ENCODE assay signal across 20 cellular contexts in the genomic region with DNA sequence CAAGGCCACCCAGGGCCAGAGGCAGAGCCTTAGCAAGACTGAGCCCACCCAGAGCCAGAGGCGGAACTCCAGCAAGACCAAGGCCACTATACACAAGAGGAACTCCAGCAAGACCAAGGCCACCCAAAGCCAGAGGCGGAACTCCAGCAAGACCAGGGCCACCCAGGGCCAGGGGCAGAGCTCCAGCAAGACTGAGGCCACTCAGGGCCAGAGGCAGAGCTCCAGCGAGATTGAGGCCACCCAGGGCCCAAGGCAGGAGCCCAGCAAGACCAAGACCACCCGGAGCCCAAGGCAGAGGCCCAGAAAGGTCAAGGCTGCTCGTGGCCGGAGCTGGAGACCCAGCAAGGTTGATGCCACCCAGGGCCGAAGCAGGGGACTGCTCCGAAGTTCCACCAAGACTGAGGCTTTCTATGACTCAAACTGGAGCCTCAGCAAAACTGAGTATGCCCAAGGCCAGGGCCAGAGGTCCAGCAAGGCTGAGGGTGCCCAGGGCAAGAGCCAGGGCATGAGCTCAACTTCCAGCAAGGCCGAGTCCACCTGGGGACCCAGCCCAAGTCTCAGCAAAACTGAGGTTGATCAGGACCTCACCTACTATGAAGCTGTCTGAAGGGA. TPM values are rescaled to one million over a fixed set of nuclear protein-coding genes. Genes with fewer than 3 reads are reported as not detected.
DNase-seq lines count a peak whose midpoint lies in the region; ATAC-seq, FAIRE-seq and TF ChIP-seq lines count a peak whose summit lies in the region.
"Had no signal": no experiment of that assay in that cellular context is flagged by ENCODE, and none has a peak within 500 bp of the region (broad histone marks: within the 10 kb centered on the region; RNA-seq: fewer than 3 reads in every experiment).

No MANE protein-coding gene starts in this region.

- FAIRE-seq in HepG2 (lab: Jason Lieb, UNC): no peak
- FAIRE-seq: GM12878, GM18507, HTR-8/SVneo, K562 had no signal

- CTCF ChIA-PET in HepG2 (lab: Yijun Ruan, JAX; ENCODE audit: low intra/inter-chr PET ratio, low total read pairs): no interaction called here
- CTCF ChIA-PET in activated naive CD4-positive, alpha-beta T cell treated with anti-CD3 and anti-CD28 coated beads, Interleukin-2, amount 10 ng/mL, durations not matched to agents 7 days and 5 days (lab: Charles Lee): interaction anchor here (1.0 to 2.7 kb wide), 4 partner anchors 141 to 227 kb away, joined by 3 to 11 read pairs (median 4); no protein-coding TSS in a partner anchor

- no peaks in the 10 kb centered on the region for H3K27me3 Mint-ChIP-seq in T-helper 17 cell
- H3K27me3 Mint-ChIP-seq in activated naive CD4-positive, alpha-beta T cell treated with anti-CD3 and anti-CD28 coated beads, Interleukin-2, amount 10 ng/mL, durations not matched to agents 7 days and 5 days: no peaks in the 10 kb centered on the region
- H3K27me3 Mint-ChIP-seq: CD4-positive, CD25-positive, alpha-beta regulatory T cell had no signal

- no peaks in the 10 kb centered on the region for H3K36me3 Mint-ChIP-seq in T-helper 17 cell (ENCODE audit: low read depth)
- H3K36me3 Mint-ChIP-seq in activated naive CD4-positive, alpha-beta T cell treated with anti-CD3 and anti-CD28 coated beads, Interleukin-2, amount 10 ng/mL, durations not matched to agents 7 days and 5 days: no peaks in the 10 kb centered on the region
- H3K36me3 Mint-ChIP-seq: CD4-positive, CD25-positive, alpha-beta regulatory T cell had no signal

- H3K4me3 Mint-ChIP-seq in T-helper 17 cell: no peak overlapping the region
- H3K4me3 Mint-ChIP-seq in activated naive CD4-positive, alpha-beta T cell treated with anti-CD3 and anti-CD28 coated beads, Interleukin-2, amount 10 ng/mL, durations not matched to agents 7 days and 5 days: no peak overlapping the region
- H3K4me3 Mint-ChIP-seq: HFFc6 had no signal

- peak overlapping the region; percentile 43 for H3K27ac Mint-ChIP-seq in T-helper 17 cell
- no peak overlapping the region for H3K27ac Mint-ChIP-seq in activated naive CD4-positive, alpha-beta T cell treated with anti-CD3 and anti-CD28 coated beads, Interleukin-2, amount 10 ng/mL, durations not matched to agents 7 days and 5 days
- H3K27ac Mint-ChIP-seq: CD4-positive, CD25-positive, alpha-beta regulatory T cell; HFFc6 had no signal

- H3K4me1 Mint-ChIP-seq in T-helper 17 cell: peaks cover 14% of the 10 kb centered on the region
- peaks cover 19% of the 10 kb centered on the region for H3K4me1 Mint-ChIP-seq in activated naive CD4-positive, alpha-beta T cell treated with anti-CD3 and anti-CD28 coated beads, Interleukin-2, amount 10 ng/mL, durations not matched to agents 7 days and 5 days

- intact Hi-C loops in HepG2 (cut with micrococcal nuclease; ENCODE audit: unreplicated experiment): no loop called here
- intact Hi-C loops in right lobe of liver (cut with DNase I): loop anchor here (5.0 to 10.0 kb wide), 3 partner anchors 139 to 144 kb away; partner anchors contain the start of gene AK1 (in 1 of the 2)
- intact Hi-C loops in spleen (cut with DNase I; ENCODE audit: low total_unique reads): loop anchor here (5.0 kb wide), 1 partner anchor 139 kb away; no protein-coding TSS in a partner anchor

- no peaks in the 10 kb centered on the region for H3K9me3 ChIP-seq in HepG2 (ENCODE audit: low read length)
- H3K9me3 ChIP-seq in right lobe of liver: no peaks in the 10 kb centered on the region
- H3K9me3 ChIP-seq in T-helper 17 cell (ENCODE audit: control insufficient read depth, low read length, poor library complexity, severe bottlenecking): no peaks in the 10 kb centered on the region
- H3K9me3 ChIP-seq in spleen: no peaks in the 10 kb centered on the region
- H3K9me3 ChIP-seq: BLaER1 treated with 17β-estradiol and CSF1 and Interleukin-3, amounts not matched to agents 10 nM and 100 nM had no signal

- no peaks in the 10 kb centered on the region for H4K20me1 ChIP-seq in HepG2 (ENCODE audit: insufficient read depth, low read length)

- H3K4me3 ChIP-seq in HepG2 (replicated peaks in 1 of 3; ENCODE audit: insufficient read depth in 1 of 3, low read depth in 2 of 3, low read length in 3 of 3) (no peak overlapping the region), right lobe of liver (no peak overlapping the region), spleen (no peak overlapping the region)
- H3K4me3 ChIP-seq: BLaER1 treated with 17β-estradiol and CSF1 and Interleukin-3, amounts not matched to agents 10 nM and 100 nM; GM12878; K562 had no signal

- no peaks in the 10 kb centered on the region for H3K79me2 ChIP-seq in HepG2 (ENCODE audit: insufficient read depth, low read length)

- H3K27ac ChIP-seq in HepG2 (ENCODE audit: extremely low read length, insufficient read depth, low read length) (no peak overlapping the region), right lobe of liver (no peak overlapping the region), spleen (peak overlapping the region in 5 of 8 donors; percentile 39 to 62 (median 51))

- no peak for TF ChIP-seq EP300 in HepG2 (IDR thresholded peaks at IDR 0.05; ENCODE audit: low read depth in 2 of 2, low read length in 2 of 2)
- TF ChIP-seq EP300 in HepG2 (CRISPR knock-in tag; IDR thresholded peaks at IDR 0.05; ENCODE audit: borderline replicate concordance): no peak

- BruUV-seq in HepG2 (replicated peaks; lab: Mats Ljungman, UMichigan): no TSS peak

- H2AFZ ChIP-seq in HepG2 (ENCODE audit: low read length): no peak overlapping the region

- H3K27me3 ChIP-seq in HepG2 (ENCODE audit: control insufficient read depth in 1 of 2, insufficient read depth in 2 of 2, low read length in 2 of 2) (peaks cover 0 to 2% of the 10 kb centered on the region in 2 experiments; a peak in 1 of 5 replicates), right lobe of liver (no peaks in the 10 kb centered on the region), spleen (replicated peaks in 1 of 7) (no peaks in the 10 kb centered on the region)
- H3K27me3 ChIP-seq: BLaER1 treated with 17β-estradiol and CSF1 and Interleukin-3, amounts not matched to agents 10 nM and 100 nM had no signal

- DNase-seq in HepG2 (ENCODE audit: low spot score) (no peak), right lobe of liver (no peak), T-helper 17 cell (no peak), spleen (peak; percentile 79), NCI-H2081 treated with DMSO at 0.1 percent for 48 hours (lab: John Stamatoyannopoulos, UW) (no peak)
- no peak for DNase-seq in effector CD4-positive, alpha-beta T cell
- no peak for DNase-seq in activated naive CD4-positive, alpha-beta T cell treated with anti-CD3 and anti-CD28 coated beads, Interleukin-2, amount 10 ng/mL, durations not matched to agents 7 days and 5 days
- DNase-seq: 8988T; AML-193; CD4-positive, CD25-positive, alpha-beta regulatory T cell; DMS53; GOT3; HCEC 1CT; HFFc6 had no signal

- peaks cover 38% of the 10 kb centered on the region for H3K4me1 ChIP-seq in HepG2 (ENCODE audit: insufficient read depth, low read length)
- peaks cover 0 to 6% (median 3%) of the 10 kb centered on the region in 4 donors for H3K4me1 ChIP-seq in right lobe of liver
- peaks cover 17 to 58% (median 41%) of the 10 kb centered on the region in 6 donors for H3K4me1 ChIP-seq in spleen

- POLR2A ChIA-PET in HepG2 (lab: Yijun Ruan, JAX): no interaction called here

- no peak overlapping the region for H3K4me2 ChIP-seq in HepG2 (ENCODE audit: low read depth, low read length)
- H3K4me2 ChIP-seq: BLaER1 treated with 17β-estradiol and CSF1 and Interleukin-3, amounts not matched to agents 10 nM and 100 nM had no signal

- ATAC-seq in HepG2 (no peak; the same call in 2 of the 3 replicates), right lobe of liver (no peak), T-helper 17 cell (no peak)
- ATAC-seq: GM12878, K562 had no signal

- WGBS in HepG2 (ENCODE audit: low lambda C conversion rate): 40% methylated on average over 1 of the region's 9 CpGs
- WGBS in right lobe of liver (ENCODE audit: insufficient coverage, low coverage, low lambda C conversion rate, missing lambda C conversion rate): no CpG with 5 or more reads among the region's 9 CpGs
- WGBS in spleen, 5 donors: 58 to 82% (median 77%) methylated on average over 6 to 9 of the region's 9 CpGs

- no peak for TF ChIP-seq POLR2A in HepG2 (IDR thresholded peaks at IDR 0.05; ENCODE audit: insufficient read depth in 1 of 2, low read depth in 2 of 2, low read length in 2 of 2)
- TF ChIP-seq POLR2A in right lobe of liver (IDR thresholded peaks at IDR 0.05): no peak
- TF ChIP-seq POLR2A in spleen (IDR thresholded peaks at IDR 0.05): no peak

- no peaks in the 10 kb centered on the region for H3K36me3 ChIP-seq in HepG2 (replicated peaks in 1 of 2; ENCODE audit: control insufficient read depth in 1 of 2, insufficient read depth in 2 of 2, low read length in 2 of 2)
- no peaks in the 10 kb centered on the region for H3K36me3 ChIP-seq in right lobe of liver
- H3K36me3 ChIP-seq in spleen: peaks cover 0 to 36% (median 13%) of the 10 kb centered on the region in 6 donors

- in situ Hi-C loops in HepG2 (cut with HindIII; ENCODE audit: extremely low pct_ligation_motif_present, low pct_unique_long_range_greater_than_20kb): loop anchor here (10.0 kb wide), 1 partner anchor 226 kb away; no protein-coding TSS in a partner anchor

- no peak overlapping the region for H3K9ac ChIP-seq in HepG2 (ENCODE audit: insufficient read depth, low read depth, low read length)

- no peaks in the 10 kb centered on the region for H3K9me3 Mint-ChIP-seq in activated naive CD4-positive, alpha-beta T cell treated with anti-CD3 and anti-CD28 coated beads, Interleukin-2, amount 10 ng/mL, durations not matched to agents 7 days and 5 days
- H3K9me3 Mint-ChIP-seq: CD4-positive, CD25-positive, alpha-beta regulatory T cell; HFFc6 had no signal

- no peak for TF ChIP-seq RAD21 in HepG2 (CRISPR knock-in tag; IDR thresholded peaks at IDR 0.05)

- no peak for TF ChIP-seq CTCF in HepG2 (CRISPR knock-in tag; IDR thresholded peaks at IDR 0.05)
- TF ChIP-seq CTCF in right lobe of liver (IDR thresholded peaks at IDR 0.05): no peak
- TF ChIP-seq CTCF in spleen (IDR thresholded peaks at IDR 0.05 in 8 of 11, conservative IDR thresholded peaks at IDR 0.05 in 3 of 11): no peak

RNA-seq across cellular contexts. Expression of gene TOR2A, which starts 4.2 kb away (rescaled TPM):
- total RNA-seq in HepG2 (2016; rRNA removed; fragmentation: Illumina TruSeq; extraction: Trizol) (5.5 and 7.2 TPM in 2 replicates), right lobe of liver (10 to 100 TPM in 2 of 6 experiments, 1 to 10 TPM in 4; 6.1 to 15.3 (median 7.7) TPM), T-helper 17 cell (10 to 100 TPM in 1 of 2 donors, 1 to 10 TPM in 1; 9.4 to 10.5 TPM), spleen (10 to 100 TPM; 16.8 to 36.5 (median 24.5) TPM)
- total RNA-seq in HepG2 (2016; cell fraction: cytosol; rRNA removed; fragmentation: Illumina TruSeq; extraction: Trizol; ENCODE audit: low read depth): 5.2 and 7.3 TPM in 2 replicates
- total RNA-seq in HepG2 (2016; cell fraction: insoluble cytoplasmic fraction; rRNA removed; fragmentation: Illumina TruSeq; extraction: Trizol): 4.5 and 7.9 TPM in 2 replicates
- total RNA-seq in HepG2 (2016; cell fraction: membrane; rRNA removed; fragmentation: Illumina TruSeq; extraction: Trizol): 7.9 and 11.8 TPM in 2 replicates
- 6.0 and 8.4 TPM in 2 replicates for total RNA-seq in HepG2 (2016; cell fraction: nucleus; rRNA removed; fragmentation: Illumina TruSeq; extraction: Trizol)
- polyA plus RNA-seq in HepG2 (2011; rRNA removed) (3.5 and 4.9 TPM in 2 replicates), spleen (10 to 100 TPM; 17.9 to 29.1 (median 18.4) TPM)
- 3.9 and 7.0 TPM in 2 replicates for polyA plus RNA-seq in HepG2 (2011; cell fraction: cytosol; rRNA removed)
- 10.9 and 13.2 TPM in 2 replicates for polyA plus RNA-seq in HepG2 (2011; cell fraction: nucleus; rRNA removed)
- polyA plus RNA-seq in HepG2 (2012): 3.9 and 5.6 TPM in 2 replicates
- polyA plus RNA-seq in HepG2 (2016; cell fraction: cytosol; fragmentation: Illumina TruSeq; extraction: Trizol; ENCODE audit: low read depth): 7.5 and 14.0 TPM in 2 replicates
- polyA plus RNA-seq in HepG2 (2016; cell fraction: insoluble cytoplasmic fraction; fragmentation: Illumina TruSeq; extraction: Trizol; ENCODE audit: low read depth): 8.1 and 8.2 TPM in 2 replicates
- 13.5 and 15.3 TPM in 2 replicates for polyA plus RNA-seq in HepG2 (2016; cell fraction: membrane; fragmentation: Illumina TruSeq; extraction: Trizol; ENCODE audit: low read depth)
- polyA plus RNA-seq in HepG2 (2016; cell fraction: nucleus; fragmentation: Illumina TruSeq; extraction: Trizol; ENCODE audit: insufficient read depth, low read depth): 15.9 and 17.9 TPM in 2 replicates
- 5.5 and 15.6 TPM in 2 replicates for polyA minus RNA-seq in HepG2 (2011; rRNA and poly(A)+ RNA removed; ENCODE audit: low replicate concordance)
- 3.2 and 3.6 TPM in 2 replicates for polyA minus RNA-seq in HepG2 (2011; cell fraction: cytosol; rRNA and poly(A)+ RNA removed)
- polyA minus RNA-seq in HepG2 (2011; cell fraction: nucleus; rRNA and poly(A)+ RNA removed): 2.4 and 3.0 TPM in 2 replicates

RNA-seq across cellular contexts. Expression of gene TTC16, which starts 15.0 kb away (rescaled TPM):
- total RNA-seq in HepG2 (2016; rRNA removed; fragmentation: Illumina TruSeq; extraction: Trizol) (not detected in 2 replicates), right lobe of liver (under 1 TPM in 2 of 6 experiments, not detected in 4; 0.05 to 0.12 TPM), T-helper 17 cell (1 to 10 TPM; 3.7 to 4.3 TPM), spleen (1 to 10 TPM in 6 of 7 donors, under 1 TPM in 1; 0.60 to 3.1 (median 2.0) TPM)
- total RNA-seq in HepG2 (2016; cell fraction: cytosol; rRNA removed; fragmentation: Illumina TruSeq; extraction: Trizol; ENCODE audit: low read depth): not detected in 2 replicates
- total RNA-seq in HepG2 (2016; cell fraction: insoluble cytoplasmic fraction; rRNA removed; fragmentation: Illumina TruSeq; extraction: Trizol): not detected in 2 replicates
- total RNA-seq in HepG2 (2016; cell fraction: membrane; rRNA removed; fragmentation: Illumina TruSeq; extraction: Trizol): not detected in 2 replicates
- total RNA-seq in HepG2 (2016; cell fraction: nucleus; rRNA removed; fragmentation: Illumina TruSeq; extraction: Trizol): not detected in 2 replicates
- polyA plus RNA-seq in HepG2 (2011; rRNA removed) (not detected in 2 replicates), spleen (under 1 TPM; 0.12 to 0.98 (median 0.61) TPM)
- 0.03 TPM in 1 of 2 replicates, not detected in the other for polyA plus RNA-seq in HepG2 (2011; cell fraction: cytosol; rRNA removed)
- 0.08 TPM in 1 of 2 replicates, not detected in the other for polyA plus RNA-seq in HepG2 (2011; cell fraction: nucleus; rRNA removed)
- not detected in 2 replicates for polyA plus RNA-seq in HepG2 (2012)
- polyA plus RNA-seq in HepG2 (2016; cell fraction: cytosol; fragmentation: Illumina TruSeq; extraction: Trizol; ENCODE audit: low read depth): not detected in 2 replicates
- not detected in 2 replicates for polyA plus RNA-seq in HepG2 (2016; cell fraction: insoluble cytoplasmic fraction; fragmentation: Illumina TruSeq; extraction: Trizol; ENCODE audit: low read depth)
- 0.09 TPM in 1 of 2 replicates, not detected in the other for polyA plus RNA-seq in HepG2 (2016; cell fraction: membrane; fragmentation: Illumina TruSeq; extraction: Trizol; ENCODE audit: low read depth)
- polyA plus RNA-seq in HepG2 (2016; cell fraction: nucleus; fragmentation: Illumina TruSeq; extraction: Trizol; ENCODE audit: insufficient read depth, low read depth): not detected in 2 replicates
- polyA minus RNA-seq in HepG2 (2011; rRNA and poly(A)+ RNA removed; ENCODE audit: low replicate concordance): 0.72 TPM in 1 of 2 replicates, not detected in the other
- not detected in 2 replicates for polyA minus RNA-seq in HepG2 (2011; cell fraction: cytosol; rRNA and poly(A)+ RNA removed)
- polyA minus RNA-seq in HepG2 (2011; cell fraction: nucleus; rRNA and poly(A)+ RNA removed): not detected in 2 replicates
- total RNA-seq: GM12878, HFFc6, K562 had no signal

RNA-seq across cellular contexts. Expression of gene PTRH1, which starts 15.4 kb away (rescaled TPM):
- 7.6 and 10.4 TPM in 2 replicates for total RNA-seq in HepG2 (2016; rRNA removed; fragmentation: Illumina TruSeq; extraction: Trizol)
- total RNA-seq in HepG2 (2016; cell fraction: cytosol; rRNA removed; fragmentation: Illumina TruSeq; extraction: Trizol; ENCODE audit: low read depth): 3.7 and 4.7 TPM in 2 replicates
- total RNA-seq in HepG2 (2016; cell fraction: insoluble cytoplasmic fraction; rRNA removed; fragmentation: Illumina TruSeq; extraction: Trizol): 9.5 and 11.7 TPM in 2 replicates
- total RNA-seq in HepG2 (2016; cell fraction: membrane; rRNA removed; fragmentation: Illumina TruSeq; extraction: Trizol): 3.7 and 4.4 TPM in 2 replicates
- total RNA-seq in HepG2 (2016; cell fraction: nucleus; rRNA removed; fragmentation: Illumina TruSeq; extraction: Trizol): 3.4 and 3.9 TPM in 2 replicates
- polyA plus RNA-seq in HepG2 (2011; rRNA removed): 4.0 and 5.4 TPM in 2 replicates
- 5.4 and 8.9 TPM in 2 replicates for polyA plus RNA-seq in HepG2 (2011; cell fraction: cytosol; rRNA removed)
- polyA plus RNA-seq in HepG2 (2011; cell fraction: nucleus; rRNA removed): 6.0 and 7.2 TPM in 2 replicates
- 3.0 and 3.2 TPM in 2 replicates for polyA plus RNA-seq in HepG2 (2012)
- polyA plus RNA-seq in HepG2 (2016; cell fraction: cytosol; fragmentation: Illumina TruSeq; extraction: Trizol; ENCODE audit: low read depth): 3.5 and 3.9 TPM in 2 replicates
- polyA plus RNA-seq in HepG2 (2016; cell fraction: insoluble cytoplasmic fraction; fragmentation: Illumina TruSeq; extraction: Trizol; ENCODE audit: low read depth): 8.4 and 8.9 TPM in 2 replicates
- polyA plus RNA-seq in HepG2 (2016; cell fraction: membrane; fragmentation: Illumina TruSeq; extraction: Trizol; ENCODE audit: low read depth): 3.9 and 4.4 TPM in 2 replicates
- 6.4 and 9.2 TPM in 2 replicates for polyA plus RNA-seq in HepG2 (2016; cell fraction: nucleus; fragmentation: Illumina TruSeq; extraction: Trizol; ENCODE audit: insufficient read depth, low read depth)
- polyA minus RNA-seq in HepG2 (2011; rRNA and poly(A)+ RNA removed; ENCODE audit: low replicate concordance): 5.1 and 17.9 TPM in 2 replicates
- 1.8 and 1.9 TPM in 2 replicates for polyA minus RNA-seq in HepG2 (2011; cell fraction: cytosol; rRNA and poly(A)+ RNA removed)
- 1.9 and 3.9 TPM in 2 replicates for polyA minus RNA-seq in HepG2 (2011; cell fraction: nucleus; rRNA and poly(A)+ RNA removed)
- total RNA-seq in right lobe of liver: 10 to 100 TPM in 2 of 6 experiments, 1 to 10 TPM in 4; 4.8 to 21.2 (median 6.8) TPM
- total RNA-seq in T-helper 17 cell: 1 to 10 TPM; 6.6 to 6.7 TPM
- total RNA-seq in spleen: 10 to 100 TPM in 4 of 7 donors, 1 to 10 TPM in 3; 8.1 to 17.9 (median 10.7) TPM
- 10 to 100 TPM in 2 of 3 donors, 1 to 10 TPM in 1; 7.4 to 17.5 (median 14.7) TPM for polyA plus RNA-seq in spleen

RNA-seq across cellular contexts. Expression of gene CFAP157, which starts 24.1 kb away (rescaled TPM):
- total RNA-seq in HepG2 (2016; rRNA removed; fragmentation: Illumina TruSeq; extraction: Trizol): not detected in 2 replicates
- total RNA-seq in HepG2 (2016; cell fraction: cytosol; rRNA removed; fragmentation: Illumina TruSeq; extraction: Trizol; ENCODE audit: low read depth): 0.09 TPM in 1 of 2 replicates, not detected in the other
- total RNA-seq in HepG2 (2016; cell fraction: insoluble cytoplasmic fraction; rRNA removed; fragmentation: Illumina TruSeq; extraction: Trizol): 0.11 TPM in 1 of 2 replicates, not detected in the other
- not detected in 2 replicates for total RNA-seq in HepG2 (2016; cell fraction: membrane; rRNA removed; fragmentation: Illumina TruSeq; extraction: Trizol)
- not detected in 2 replicates for total RNA-seq in HepG2 (2016; cell fraction: nucleus; rRNA removed; fragmentation: Illumina TruSeq; extraction: Trizol)
- polyA plus RNA-seq in HepG2 (2011; rRNA removed): 0.07 TPM in 1 of 2 replicates, not detected in the other
- polyA plus RNA-seq in HepG2 (2011; cell fraction: cytosol; rRNA removed): 0.03 TPM in 1 of 2 replicates, not detected in the other
- polyA plus RNA-seq in HepG2 (2011; cell fraction: nucleus; rRNA removed): 0.24 and 0.47 TPM in 2 replicates
- polyA plus RNA-seq in HepG2 (2012): 0.15 and 0.28 TPM in 2 replicates
- polyA plus RNA-seq in HepG2 (2016; cell fraction: cytosol; fragmentation: Illumina TruSeq; extraction: Trizol; ENCODE audit: low read depth): not detected in 2 replicates
- not detected in 2 replicates for polyA plus RNA-seq in HepG2 (2016; cell fraction: insoluble cytoplasmic fraction; fragmentation: Illumina TruSeq; extraction: Trizol; ENCODE audit: low read depth)
- polyA plus RNA-seq in HepG2 (2016; cell fraction: membrane; fragmentation: Illumina TruSeq; extraction: Trizol; ENCODE audit: low read depth): not detected in 2 replicates
- polyA plus RNA-seq in HepG2 (2016; cell fraction: nucleus; fragmentation: Illumina TruSeq; extraction: Trizol; ENCODE audit: insufficient read depth, low read depth): not detected in 2 replicates
- polyA minus RNA-seq in HepG2 (2011; rRNA and poly(A)+ RNA removed; ENCODE audit: low replicate concordance): not detected in 2 replicates
- polyA minus RNA-seq in HepG2 (2011; cell fraction: cytosol; rRNA and poly(A)+ RNA removed): not detected in 2 replicates
- 0.12 TPM in 1 of 2 replicates, not detected in the other for polyA minus RNA-seq in HepG2 (2011; cell fraction: nucleus; rRNA and poly(A)+ RNA removed)
- total RNA-seq in right lobe of liver: under 1 TPM in 1 of 6 experiments, not detected in 5; 0.10 TPM
- under 1 TPM in 1 of 2 donors, not detected in 1; 0.27 TPM for total RNA-seq in T-helper 17 cell
- under 1 TPM in 4 of 7 donors, not detected in 3; 0.13 to 0.21 (median 0.17) TPM for total RNA-seq in spleen
- polyA plus RNA-seq in spleen: under 1 TPM; 0.09 to 0.13 (median 0.12) TPM
- total RNA-seq: CD4-positive, CD25-positive, alpha-beta regulatory T cell; Daoy; GM12878; K562 had no signal

RNA-seq across cellular contexts. Expression of gene SH2D3C, which starts 47.6 kb away (rescaled TPM):
- total RNA-seq in HepG2 (2016; rRNA removed; fragmentation: Illumina TruSeq; extraction: Trizol) (not detected in 2 replicates), right lobe of liver (1 to 10 TPM; 1.7 to 5.6 (median 2.7) TPM), T-helper 17 cell (10 to 100 TPM; 15.9 to 27.2 TPM), spleen (10 to 100 TPM; 44.7 to 85.4 (median 61.2) TPM)
- total RNA-seq in HepG2 (2016; cell fraction: cytosol; rRNA removed; fragmentation: Illumina TruSeq; extraction: Trizol; ENCODE audit: low read depth): not detected in 2 replicates
- total RNA-seq in HepG2 (2016; cell fraction: insoluble cytoplasmic fraction; rRNA removed; fragmentation: Illumina TruSeq; extraction: Trizol): not detected in 2 replicates
- not detected in 2 replicates for total RNA-seq in HepG2 (2016; cell fraction: membrane; rRNA removed; fragmentation: Illumina TruSeq; extraction: Trizol)
- not detected in 2 replicates for total RNA-seq in HepG2 (2016; cell fraction: nucleus; rRNA removed; fragmentation: Illumina TruSeq; extraction: Trizol)
- polyA plus RNA-seq in HepG2 (2011; rRNA removed) (not detected in 2 replicates), spleen (10 to 100 TPM; 27.0 to 51.1 (median 34.3) TPM)
- 0.03 TPM in 1 of 2 replicates, not detected in the other for polyA plus RNA-seq in HepG2 (2011; cell fraction: cytosol; rRNA removed)
- not detected in 2 replicates for polyA plus RNA-seq in HepG2 (2011; cell fraction: nucleus; rRNA removed)
- polyA plus RNA-seq in HepG2 (2012): 0.19 TPM in 1 of 2 replicates, not detected in the other
- polyA plus RNA-seq in HepG2 (2016; cell fraction: cytosol; fragmentation: Illumina TruSeq; extraction: Trizol; ENCODE audit: low read depth): not detected in 2 replicates
- polyA plus RNA-seq in HepG2 (2016; cell fraction: insoluble cytoplasmic fraction; fragmentation: Illumina TruSeq; extraction: Trizol; ENCODE audit: low read depth): not detected in 2 replicates
- polyA plus RNA-seq in HepG2 (2016; cell fraction: membrane; fragmentation: Illumina TruSeq; extraction: Trizol; ENCODE audit: low read depth): not detected in 2 replicates
- not detected in 2 replicates for polyA plus RNA-seq in HepG2 (2016; cell fraction: nucleus; fragmentation: Illumina TruSeq; extraction: Trizol; ENCODE audit: insufficient read depth, low read depth)
- 0.20 and 0.84 TPM in 2 replicates for polyA minus RNA-seq in HepG2 (2011; rRNA and poly(A)+ RNA removed; ENCODE audit: low replicate concordance)
- not detected in 2 replicates for polyA minus RNA-seq in HepG2 (2011; cell fraction: cytosol; rRNA and poly(A)+ RNA removed)
- not detected in 2 replicates for polyA minus RNA-seq in HepG2 (2011; cell fraction: nucleus; rRNA and poly(A)+ RNA removed)
- total RNA-seq: Daoy, HFFc6 had no signal

Comparison
In these comparisons a context has a peak if more than half of its experiments do, and no peak if none do; other contexts are left out.
1. H3K27ac ChIP-seq: peak in spleen (5 of 8); none in HepG2 (single experiment) and right lobe of liver (0 of 3).